2 cellular contexts compared by ENCODE assay signal in the genomic region with DNA sequence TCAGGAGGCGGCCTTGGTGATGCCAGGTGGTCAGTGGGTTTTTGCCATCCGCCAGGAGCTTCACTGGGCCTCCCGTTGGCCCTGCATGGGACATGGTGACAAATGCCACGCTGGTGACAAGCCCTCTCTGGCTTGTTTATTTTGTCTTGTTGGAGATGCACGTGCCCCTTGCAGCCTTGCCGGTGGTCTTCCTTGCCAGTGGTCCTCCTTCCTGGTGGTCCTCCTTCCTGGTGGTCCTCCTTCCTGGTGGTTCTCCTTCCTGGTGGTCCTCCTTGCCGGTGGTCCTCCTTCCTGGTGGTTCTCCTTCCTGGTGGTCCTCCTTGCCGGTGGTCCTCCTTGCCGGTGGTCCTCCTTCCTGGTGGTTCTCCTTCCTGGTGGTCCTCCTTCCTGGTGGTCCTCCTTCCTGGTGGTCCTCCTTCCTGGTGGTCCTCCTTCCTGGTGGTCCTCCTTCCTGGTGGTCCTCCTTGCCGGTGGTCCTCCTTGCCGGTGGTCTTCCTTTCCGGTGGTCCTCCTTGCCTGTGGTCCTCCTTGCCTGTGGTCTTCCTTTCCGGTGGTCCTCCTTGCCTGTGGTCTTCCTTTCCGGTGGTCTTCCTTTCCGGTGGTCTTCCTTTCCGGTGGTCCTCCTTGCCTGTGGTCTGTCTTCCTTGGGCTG. TPM values are rescaled to one million over a fixed set of nuclear protein-coding genes. Genes with fewer than 3 reads are reported as not detected.
"Had no signal": no experiment of that assay in that cellular context is flagged by ENCODE, and none has a peak within 500 bp of the region (broad histone marks: within the 10 kb centered on the region; RNA-seq: fewer than 3 reads in every experiment).

No MANE protein-coding gene starts in this region.

RNA-seq across cellular contexts. Expression of a gene that starts 16.9 kb away (rescaled TPM):
- total RNA-seq: LHCN-M2, NCI-H460 had no signal
